In genomic region chr3:126288314-126288713, GRCh38 we compare ENCODE assay signal across 1 cellular context.
TF ChIP-seq lines count a peak whose summit lies in the region.

No MANE protein-coding gene starts in this region.

TF ChIP-seq in IMR-90, 13 proteins besides CTCF, POLR2A, EP300 and RAD21 (continued from another document):
- TF ChIP-seq FOS (IDR thresholded peaks at IDR 0.05; ENCODE audit: low read depth, low read length) = no peak
- TF ChIP-seq BHLHE40 (IDR thresholded peaks at IDR 0.05; ENCODE audit: low read depth, low read length) = no peak
